8 cellular contexts compared by ENCODE assay signal in the genomic region with DNA sequence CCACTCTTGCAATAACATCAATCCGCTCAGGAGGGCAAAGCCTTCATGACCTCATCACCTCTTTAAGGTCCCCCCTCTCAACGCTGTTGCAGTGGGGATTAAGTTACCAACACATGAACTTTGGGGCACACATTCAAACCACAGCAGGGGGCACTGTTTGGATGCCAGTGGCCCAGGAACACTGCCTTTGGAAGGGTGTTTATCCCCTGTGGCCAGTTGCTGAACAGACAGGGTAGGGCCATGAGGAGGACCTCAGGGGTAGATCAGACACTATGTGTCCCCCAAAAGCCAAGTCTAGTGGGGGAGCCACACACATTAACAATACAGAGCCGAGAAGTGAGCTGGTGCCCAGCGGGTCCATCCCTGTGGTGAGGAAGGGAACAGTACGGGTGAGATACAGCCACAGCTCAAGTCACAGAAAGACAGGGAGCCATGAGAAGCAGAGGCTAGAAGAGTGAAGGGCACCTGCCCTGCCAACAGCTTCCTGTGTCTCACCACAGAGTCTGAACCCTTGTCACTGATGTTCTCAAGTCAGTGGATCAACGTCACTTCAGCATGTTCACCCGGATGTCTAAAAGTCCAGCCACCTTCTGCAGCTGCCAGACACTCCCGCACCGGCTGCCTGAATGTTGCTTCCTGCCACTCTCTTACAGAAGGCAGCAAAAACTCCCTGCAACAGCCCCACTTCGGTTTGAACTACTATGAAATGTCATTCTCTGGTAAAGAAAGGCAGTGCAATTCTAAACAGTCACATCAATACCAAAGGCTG. TPM values are rescaled to one million over a fixed set of nuclear protein-coding genes. Genes with fewer than 3 reads are reported as not detected.
A peak's percentile ranks its signal among the peaks of the same experiment; 100 is the strongest.
DNase-seq lines count a peak whose midpoint lies in the region; ATAC-seq and TF ChIP-seq lines count a peak whose summit lies in the region.

No MANE protein-coding gene starts in this region.

- DNase-seq in activated CD4-positive, CD25-positive, alpha-beta regulatory T cell (lab: John Stamatoyannopoulos, UW) = peak in 3 of 4 experiments; percentile 17 to 71 (median 69)
- DNase-seq in endodermal cell (no peak), head of caudate nucleus (no peak), NOMO-1 treated with dmso at 0.1 percent for 144 hours (lab: John Stamatoyannopoulos, UW; ENCODE audit: unreplicated experiment) (no peak)
- peak; percentile 26 to 29 for DNase-seq in stimulated activated CD8-positive, alpha-beta memory T cell treated with anti-CD3 and anti-CD28 coated beads, Interleukin-2, amount 100 ng/mL, for 48 hours (ENCODE audit: low read depth in 2 of 2)

- H3K4me1 ChIP-seq in endodermal cell (ENCODE audit: control insufficient read depth, insufficient read depth, low read length) = no peaks in the 10 kb centered on the region

- H3K36me3 Mint-ChIP-seq in endodermal cell (ENCODE audit: low read depth) = no peaks in the 10 kb centered on the region

- peak; percentile 22 for TF ChIP-seq CTCF in endodermal cell (conservative IDR thresholded peaks at IDR 0.05)

- H3K4me3 Mint-ChIP-seq in endodermal cell = no peak overlapping the region

- no peaks in the 10 kb centered on the region for H3K36me3 ChIP-seq in endodermal cell (ENCODE audit: control insufficient read depth, insufficient read depth, low read length)

- no peak overlapping the region for H3K9ac ChIP-seq in endodermal cell (ENCODE audit: extremely low read depth, low read length, poor library complexity, severe bottlenecking)

- H3K4me3 ChIP-seq in endodermal cell (ENCODE audit: low read length) = no peak overlapping the region

- H3K9me3 ChIP-seq in endodermal cell (ENCODE audit: control insufficient read depth, low read length) = no peaks in the 10 kb centered on the region

- ATAC-seq in GM18498 (IDR thresholded peaks at IDR 0.05; ENCODE audit: unreplicated experiment) (peak; percentile 83), HG02943 (IDR thresholded peaks at IDR 0.05; ENCODE audit: low read depth, unreplicated experiment) (peak; percentile 71), GM19351 (IDR thresholded peaks at IDR 0.05; ENCODE audit: unreplicated experiment) (no peak)

- no peak overlapping the region for H3K27ac Mint-ChIP-seq in endodermal cell

- H3K27me3 Mint-ChIP-seq in endodermal cell (ENCODE audit: insufficient read depth) = no peaks in the 10 kb centered on the region

- H3K4me1 Mint-ChIP-seq in endodermal cell = no peaks in the 10 kb centered on the region

- H3K27ac ChIP-seq in endodermal cell (ENCODE audit: low read depth, low read length) = no peak overlapping the region

- H3K27me3 ChIP-seq in endodermal cell (ENCODE audit: control insufficient read depth, insufficient read depth, low read length, poor library complexity, severe bottlenecking) = no peaks in the 10 kb centered on the region

- intact Hi-C loops in head of caudate nucleus (cut with DNase I) = no loop called here

- 86 to 90% methylated on average over 9 to 10 of the region's 10 CpGs for WGBS in endodermal cell (ENCODE audit: insufficient coverage in 1 of 2, insufficient read length in 1 of 2), 2 experiments

- no peaks in the 10 kb centered on the region for H3K9me3 Mint-ChIP-seq in endodermal cell

RNA-seq across cellular contexts. Expression of a gene that starts 19.9 kb away (rescaled TPM):
- total RNA-seq in endodermal cell = 10 to 100 TPM; 46.0 to 78.8 TPM
- 44.5 TPM for polyA plus RNA-seq in endodermal cell (2013, experiment 1 of 2)
- 46.2 TPM for polyA plus RNA-seq in endodermal cell (2013, experiment 2 of 2)

RNA-seq across cellular contexts. Expression of a gene that starts 39.8 kb away (rescaled TPM):
- total RNA-seq in endodermal cell = 10 to 100 TPM; 17.0 to 22.6 TPM
- 17.3 TPM for polyA plus RNA-seq in endodermal cell (2013, experiment 1 of 2)
- polyA plus RNA-seq in endodermal cell (2013, experiment 2 of 2) = 17.0 TPM

RNA-seq across cellular contexts. Expression of a gene that starts 39.8 kb away (rescaled TPM):
- total RNA-seq in endodermal cell = 1 to 10 TPM; 2.8 to 2.9 TPM
- 1.0 TPM for polyA plus RNA-seq in endodermal cell (2013, experiment 1 of 2)
- polyA plus RNA-seq in endodermal cell (2013, experiment 2 of 2) = 0.70 TPM

Comparison
In these comparisons a context has a peak if more than half of its experiments do, and no peak if none do; other contexts are left out.
1. DNase-seq: peak in activated CD4-positive, CD25-positive, alpha-beta regulatory T cell (3 of 4) and stimulated activated CD8-positive, alpha-beta memory T cell treated with anti-CD3 and anti-CD28 coated beads, Interleukin-2, amount 100 ng/mL, for 48 hours (2 of 2); none in endodermal cell (single experiment), head of caudate nucleus (0 of 42) and NOMO-1 treated with dmso at 0.1 percent for 144 hours (single experiment).